8 cellular contexts compared by ENCODE assay signal in genomic region chr18:80108739-80109675, GRCh38. TPM values are rescaled to one million over a fixed set of nuclear protein-coding genes. Genes with fewer than 3 reads are reported as not detected.
DNase-seq lines count a peak whose midpoint lies in the region; ATAC-seq and TF ChIP-seq lines count a peak whose summit lies in the region.

ADNP2 (plus strand) TSS chr18:80109262; CDS start chr18:80117543, 8,281 bp downstream.

- H3K4me2 ChIP-seq in KMS-11: peak within 1 kb of the TSS; percentile 100

- peak; percentile 43 for ATAC-seq in GM21737 (IDR thresholded peaks at IDR 0.05; ENCODE audit: unreplicated experiment)
- peak; percentile 89 to 92 for ATAC-seq in natural killer cell treated with Interleukin-12 subunit alpha and Interleukin-12 subunit beta and Interleukin-15 and Interleukin-18, amount 100 ng/mL, for 72 hours
- ATAC-seq in stimulated activated naive CD8-positive, alpha-beta T cell treated with anti-CD3 and anti-CD28 coated beads, Interleukin-15, Interleukin-2, amounts not matched to agents 100 U/mL and 50 U/mL, for 24 hours: peak; percentile 77

- peaks cover 17% of the 10 kb centered on the region for H3K4me1 ChIP-seq in KMS-11 (ENCODE audit: low read depth, poor library complexity, severe bottlenecking)

- peak within 1 kb of the TSS; percentile 84 for H2AFZ ChIP-seq in KMS-11 (ENCODE audit: low read depth)

- H3K36me3 Mint-ChIP-seq in natural killer cell treated with Interleukin-12 subunit alpha and Interleukin-12 subunit beta and Interleukin-15 and Interleukin-18, amount 100 ng/mL, for 72 hours: peaks cover 5% of the 10 kb centered on the region

- TF ChIP-seq CTCF in KMS-11 (conservative IDR thresholded peaks at IDR 0.05; ENCODE audit: low read depth, low read length): no peak
- no peak for TF ChIP-seq CTCF in fibroblast of pulmonary artery (IDR thresholded peaks at IDR 0.05; ENCODE audit: low read length, missing control alignments)

- DNase-seq in DMS79 treated with DMSO at 0.1 percent for 48 hours (lab: John Stamatoyannopoulos, UW): peak; percentile 43
- DNase-seq in RPMI8226: peak; percentile 95
- DNase-seq in activated T-helper 1 cell treated with anti-CD3 and anti-CD28 coated beads, Interleukin-2, amount 50 U/mL, for 16 hours (ENCODE audit: low read depth in 1 of 2, low spot score in 1 of 2): peak; percentile 39 to 70
- peak; percentile 95 for DNase-seq in fibroblast of pulmonary artery (ENCODE audit: low read depth)
- DNase-seq in natural killer cell treated with Interleukin-12 subunit alpha and Interleukin-12 subunit beta and Interleukin-15 and Interleukin-18, amount 100 ng/mL, for 72 hours (ENCODE audit: low spot score): peak; percentile 85
- peak; percentile 86 for DNase-seq in stimulated activated naive CD8-positive, alpha-beta T cell treated with anti-CD3 and anti-CD28 coated beads, Interleukin-15, Interleukin-2, amounts not matched to agents 100 U/mL and 50 U/mL, for 24 hours

- H4K20me1 ChIP-seq in KMS-11 (ENCODE audit: insufficient read depth): no peaks in the 10 kb centered on the region

- H3K36me3 ChIP-seq in KMS-11 (ENCODE audit: insufficient read depth): peaks cover 3% of the 10 kb centered on the region; the same call in 1 of the 2 replicates

- H3K27me3 Mint-ChIP-seq in natural killer cell treated with Interleukin-12 subunit alpha and Interleukin-12 subunit beta and Interleukin-15 and Interleukin-18, amount 100 ng/mL, for 72 hours: no peaks in the 10 kb centered on the region

- H3K9me3 Mint-ChIP-seq in natural killer cell treated with Interleukin-12 subunit alpha and Interleukin-12 subunit beta and Interleukin-15 and Interleukin-18, amount 100 ng/mL, for 72 hours: no peaks in the 10 kb centered on the region

- peak within 1 kb of the TSS; percentile 74 for H3K4me3 Mint-ChIP-seq in natural killer cell treated with Interleukin-12 subunit alpha and Interleukin-12 subunit beta and Interleukin-15 and Interleukin-18, amount 100 ng/mL, for 72 hours

- peak within 1 kb of the TSS; percentile 81 for H3K27ac ChIP-seq in KMS-11

- H3K4me1 Mint-ChIP-seq in natural killer cell treated with Interleukin-12 subunit alpha and Interleukin-12 subunit beta and Interleukin-15 and Interleukin-18, amount 100 ng/mL, for 72 hours (ENCODE audit: low read depth in 2 of 2): peaks cover 20 to 24% of the 10 kb centered on the region in 2 donors

- H3K4me3 ChIP-seq in KMS-11 (IDR thresholded peaks at IDR 0.05; ENCODE audit: insufficient read depth, low read depth, low read length) (no peak within 1 kb of the TSS), fibroblast of pulmonary artery (replicated peaks; ENCODE audit: low read depth, low read length) (peak within 1 kb of the TSS; percentile 69)

- peaks cover 41% of the 10 kb centered on the region for H3K79me2 ChIP-seq in KMS-11 (ENCODE audit: insufficient read depth, low read depth)

- H3K9ac ChIP-seq in KMS-11: peak within 1 kb of the TSS; percentile 79

- no peaks in the 10 kb centered on the region for H3K27me3 ChIP-seq in KMS-11 (ENCODE audit: insufficient read depth, low read depth)

- H3K27ac Mint-ChIP-seq in natural killer cell treated with Interleukin-12 subunit alpha and Interleukin-12 subunit beta and Interleukin-15 and Interleukin-18, amount 100 ng/mL, for 72 hours: peak within 1 kb of the TSS; percentile 70 to 73

RNA-seq across cellular contexts. Expression of gene ADNP2, which starts in this region (rescaled TPM):
- total RNA-seq in natural killer cell treated with Interleukin-12 subunit alpha and Interleukin-12 subunit beta and Interleukin-15 and Interleukin-18, amount 100 ng/mL, for 72 hours: 10 to 100 TPM; 23.1 to 28.8 TPM

Comparison
In these comparisons a context has a peak if more than half of its experiments do, and no peak if none do; other contexts are left out.
1. DNase-seq: peak in every context shown above with its lines; median percentile 95 in RPMI8226; 95 in fibroblast of pulmonary artery; 86 in stimulated activated naive CD8-positive, alpha-beta T cell treated with anti-CD3 and anti-CD28 coated beads, Interleukin-15, Interleukin-2, amounts not matched to agents 100 U/mL and 50 U/mL, for 24 hours; 85 in natural killer cell treated with Interleukin-12 subunit alpha and Interleukin-12 subunit beta and Interleukin-15 and Interleukin-18, amount 100 ng/mL, for 72 hours; 54 in activated T-helper 1 cell treated with anti-CD3 and anti-CD28 coated beads, Interleukin-2, amount 50 U/mL, for 16 hours; 43 in DMS79 treated with DMSO at 0.1 percent for 48 hours.